ENCODE assay signal across 1 cellular context in the genomic region with DNA sequence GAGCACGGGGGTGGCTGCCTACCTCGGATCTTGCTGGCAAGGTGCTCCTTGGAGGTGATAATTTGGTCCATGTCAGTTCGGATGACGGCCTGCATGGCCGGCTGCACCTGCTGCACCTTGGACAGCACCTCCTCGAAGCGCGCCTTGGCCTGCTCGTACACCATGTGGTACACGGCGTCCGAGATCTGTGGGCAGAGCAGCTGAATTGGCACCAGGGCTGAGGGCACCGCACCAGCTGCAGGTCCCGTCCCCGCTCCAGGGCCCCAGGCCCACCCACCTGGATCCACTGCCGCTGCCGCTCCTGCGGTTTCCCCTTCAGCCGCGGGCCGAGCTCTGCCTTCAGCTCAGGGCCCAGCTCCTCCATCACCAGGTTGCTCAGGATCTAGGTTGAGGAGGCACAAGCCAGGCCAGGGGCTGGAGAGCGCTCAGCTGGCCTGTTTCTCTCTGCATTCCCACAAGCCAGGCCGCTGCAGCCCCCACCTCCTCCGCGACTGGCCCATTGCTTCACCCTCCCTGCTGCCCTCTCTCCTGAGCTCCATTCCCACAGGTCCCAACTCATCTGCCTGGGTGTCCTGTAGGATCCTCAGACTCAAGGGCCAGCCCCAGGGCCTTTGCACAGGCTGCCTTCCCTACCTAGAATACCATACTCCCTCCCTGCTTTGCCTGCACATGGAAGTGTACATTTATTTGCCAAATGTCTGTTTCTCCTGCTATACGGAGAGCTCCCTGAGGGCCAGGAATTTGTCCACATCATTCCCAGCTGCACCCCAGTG.
TF ChIP-seq lines count a peak whose summit lies in the region.

No MANE protein-coding gene starts in this region.

TF ChIP-seq in SK-N-SH, 30 proteins besides CTCF, POLR2A, EP300 and RAD21 (continued from another document):
- TF ChIP-seq, protein P1, sequence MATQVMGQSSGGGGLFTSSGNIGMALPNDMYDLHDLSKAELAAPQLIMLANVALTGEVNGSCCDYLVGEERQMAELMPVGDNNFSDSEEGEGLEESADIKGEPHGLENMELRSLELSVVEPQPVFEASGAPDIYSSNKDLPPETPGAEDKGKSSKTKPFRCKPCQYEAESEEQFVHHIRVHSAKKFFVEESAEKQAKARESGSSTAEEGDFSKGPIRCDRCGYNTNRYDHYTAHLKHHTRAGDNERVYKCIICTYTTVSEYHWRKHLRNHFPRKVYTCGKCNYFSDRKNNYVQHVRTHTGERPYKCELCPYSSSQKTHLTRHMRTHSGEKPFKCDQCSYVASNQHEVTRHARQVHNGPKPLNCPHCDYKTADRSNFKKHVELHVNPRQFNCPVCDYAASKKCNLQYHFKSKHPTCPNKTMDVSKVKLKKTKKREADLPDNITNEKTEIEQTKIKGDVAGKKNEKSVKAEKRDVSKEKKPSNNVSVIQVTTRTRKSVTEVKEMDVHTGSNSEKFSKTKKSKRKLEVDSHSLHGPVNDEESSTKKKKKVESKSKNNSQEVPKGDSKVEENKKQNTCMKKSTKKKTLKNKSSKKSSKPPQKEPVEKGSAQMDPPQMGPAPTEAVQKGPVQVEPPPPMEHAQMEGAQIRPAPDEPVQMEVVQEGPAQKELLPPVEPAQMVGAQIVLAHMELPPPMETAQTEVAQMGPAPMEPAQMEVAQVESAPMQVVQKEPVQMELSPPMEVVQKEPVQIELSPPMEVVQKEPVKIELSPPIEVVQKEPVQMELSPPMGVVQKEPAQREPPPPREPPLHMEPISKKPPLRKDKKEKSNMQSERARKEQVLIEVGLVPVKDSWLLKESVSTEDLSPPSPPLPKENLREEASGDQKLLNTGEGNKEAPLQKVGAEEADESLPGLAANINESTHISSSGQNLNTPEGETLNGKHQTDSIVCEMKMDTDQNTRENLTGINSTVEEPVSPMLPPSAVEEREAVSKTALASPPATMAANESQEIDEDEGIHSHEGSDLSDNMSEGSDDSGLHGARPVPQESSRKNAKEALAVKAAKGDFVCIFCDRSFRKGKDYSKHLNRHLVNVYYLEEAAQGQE (IDR thresholded peaks at IDR 0.05; ENCODE audit: low read depth, low read length), result peak; percentile 85
- TF ChIP-seq FOXM1 (IDR thresholded peaks at IDR 0.05; ENCODE audit: low read depth), result no peak
TF ChIP-seq in SK-N-SH: peak in this region for 1.
